ENCODE assay signal across 16 cellular contexts in genomic region chr10:131251146-131251541, GRCh38.
DNase-seq lines count a peak whose midpoint lies in the region; ATAC-seq and TF ChIP-seq lines count a peak whose summit lies in the region.
"Had no signal": no experiment of that assay in that cellular context is flagged by ENCODE, and none has a peak within 500 bp of the region (broad histone marks: within the 10 kb centered on the region; RNA-seq: fewer than 3 reads in every experiment).

No MANE protein-coding gene starts in this region.

- H3K27me3 Mint-ChIP-seq in nephron progenitor cell (ENCODE audit: low read depth, poor library complexity) (peaks cover 6% of the 10 kb centered on the region), natural killer cell (ENCODE audit: low read depth in 2 of 2) (peaks cover 0 to 7% of the 10 kb centered on the region in 2 donors)
- H3K27me3 Mint-ChIP-seq: B cell had no signal

- H3K9me3 ChIP-seq in upper lobe of right lung: no peaks in the 10 kb centered on the region

- H3K4me3 Mint-ChIP-seq in nephron progenitor cell: peak overlapping the region; percentile 33
- no peak overlapping the region for H3K4me3 Mint-ChIP-seq in natural killer cell
- H3K4me3 Mint-ChIP-seq: B cell; CD4-positive, alpha-beta memory T cell had no signal

- no peaks in the 10 kb centered on the region for H3K36me3 Mint-ChIP-seq in nephron progenitor cell (ENCODE audit: low read depth)
- no peaks in the 10 kb centered on the region for H3K36me3 Mint-ChIP-seq in natural killer cell
- H3K36me3 Mint-ChIP-seq: CD4-positive, alpha-beta memory T cell had no signal

- H3K4me1 ChIP-seq in upper lobe of right lung: no peaks in the 10 kb centered on the region

- no peak overlapping the region for H3K4me3 ChIP-seq in upper lobe of right lung
- H3K4me3 ChIP-seq: K562 had no signal

- H3K27me3 ChIP-seq in upper lobe of right lung: peaks cover 32% of the 10 kb centered on the region

- DNase-seq in NCI-H2029 (lab: John Stamatoyannopoulos, UW) (peak; percentile 2), NCI-H2029 treated with DMSO at 0.1 percent for 48 hours (lab: John Stamatoyannopoulos, UW) (no peak), iPS-NIHi11 (ENCODE audit: low spot score) (peak; percentile 52), nephron progenitor cell (peak; percentile 65), upper lobe of right lung (peak; percentile 50), DMS53 (lab: John Stamatoyannopoulos, UW) (no peak), natural killer cell (no peak)
- DNase-seq: CD4-positive, alpha-beta memory T cell; NCI-H1092 treated with DMSO at 0.1 percent for 48 hours; NCI-H510A treated with DMSO at 0.1 percent for 48 hours; NCI-H774; Right ventricle myocardium superior had no signal

- intact Hi-C loops in upper lobe of right lung (cut with DNase I): no loop called here
- intact Hi-C loops in natural killer cell (cut with micrococcal nuclease): no loop called here

- H3K27ac ChIP-seq in upper lobe of right lung: no peak overlapping the region
- H3K27ac ChIP-seq: 22Rv1 had no signal

- TF ChIP-seq CTCF in nephron progenitor cell (IDR thresholded peaks at IDR 0.05) (no peak), upper lobe of right lung (IDR thresholded peaks at IDR 0.05) (no peak), natural killer cell (IDR thresholded peaks at IDR 0.05) (no peak)

- H3K27ac Mint-ChIP-seq in nephron progenitor cell (no peak overlapping the region), natural killer cell (no peak overlapping the region)
- H3K27ac Mint-ChIP-seq: B cell; CD4-positive, alpha-beta memory T cell had no signal

- no peaks in the 10 kb centered on the region for H3K9me3 Mint-ChIP-seq in nephron progenitor cell
- no peaks in the 10 kb centered on the region for H3K9me3 Mint-ChIP-seq in natural killer cell
- H3K9me3 Mint-ChIP-seq: CD4-positive, alpha-beta memory T cell had no signal

- peaks cover 44% of the 10 kb centered on the region for H3K4me1 Mint-ChIP-seq in nephron progenitor cell
- peaks cover 0 to 10% of the 10 kb centered on the region in 2 donors for H3K4me1 Mint-ChIP-seq in natural killer cell
- H3K4me1 Mint-ChIP-seq: B cell; CD4-positive, alpha-beta memory T cell had no signal

- no peaks in the 10 kb centered on the region for H3K36me3 ChIP-seq in upper lobe of right lung

- ATAC-seq in upper lobe of right lung (no peak), GM19351 (IDR thresholded peaks at IDR 0.05; ENCODE audit: unreplicated experiment) (no peak), natural killer cell (no peak)
- ATAC-seq: K562 had no signal

Comparison
In these comparisons a context has a peak if more than half of its experiments do, and no peak if none do; other contexts are left out.
1. DNase-seq: peak in NCI-H2029 (single experiment), iPS-NIHi11 (single experiment), nephron progenitor cell (single experiment) and upper lobe of right lung (single experiment); none in NCI-H2029 treated with DMSO at 0.1 percent for 48 hours (single experiment), DMS53 (single experiment) and natural killer cell (single experiment).